In the genomic region with DNA sequence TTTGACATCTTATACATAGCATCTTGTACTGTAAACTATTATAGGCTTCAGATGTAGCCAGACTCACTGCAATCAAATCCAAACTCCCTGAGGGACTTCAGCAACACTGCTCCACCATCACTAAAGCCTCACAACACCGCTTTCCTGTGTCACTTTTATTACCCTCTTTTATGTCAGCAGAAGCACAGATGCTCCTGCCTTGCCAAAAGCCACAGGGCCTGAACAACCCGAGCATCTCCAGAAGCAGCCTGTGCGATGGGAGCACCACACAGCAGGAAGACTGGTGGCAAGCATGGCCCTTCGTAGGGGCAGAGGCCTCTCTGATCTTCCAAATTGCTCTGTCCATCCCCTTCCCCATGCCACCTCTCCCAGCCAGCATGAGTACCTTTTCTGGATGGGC, we compare ENCODE assay signal across 13 cellular contexts. TPM values are rescaled to one million over a fixed set of nuclear protein-coding genes. Genes with fewer than 3 reads are reported as not detected.
DNase-seq lines count a peak whose midpoint lies in the region; ATAC-seq and TF ChIP-seq lines count a peak whose summit lies in the region.
"Had no signal": no experiment of that assay in that cellular context is flagged by ENCODE, and none has a peak within 500 bp of the region (broad histone marks: within the 10 kb centered on the region; RNA-seq: fewer than 3 reads in every experiment).

No MANE protein-coding gene starts in this region.

- H3F3A ChIP-seq in GM23338 (replicated peaks; ENCODE audit: low read depth), result no peaks in the 10 kb centered on the region

- TF ChIP-seq CTCF in HFFc6 (IDR thresholded peaks at IDR 0.05) (no peak), progenitor cell of endocrine pancreas (IDR thresholded peaks at IDR 0.05; ENCODE audit: unreplicated experiment) (no peak), GM23338 (conservative IDR thresholded peaks at IDR 0.05; ENCODE audit: low read depth in 2 of 2) (no peak)

- no peak for DNase-seq in T-helper 2 cell treated with Interferon-gamma antibody and Interleukin-4, amounts not matched to agents 5 μg/mL and 100 μg/mL, for 36 hours (ENCODE audit: low spot score)
- DNase-seq in T-helper 2 cell, result no peak
- DNase-seq in HFFc6, result no peak
- DNase-seq in activated naive CD4-positive, alpha-beta T cell treated with anti-CD3 and anti-CD28 coated beads, Interleukin-2, amount 50 U/mL, for 72 hours (ENCODE audit: low spot score in 2 of 2), result no peak
- no peak for DNase-seq in progenitor cell of endocrine pancreas (ENCODE audit: low spot score, unreplicated experiment)
- DNase-seq in G401 (ENCODE audit: low spot score), result no peak
- no peak for DNase-seq in GM23338 (ENCODE audit: low spot score)
- DNase-seq: amniotic stem cell; NCI-H1048; ovary; stimulated activated CD4-positive, alpha-beta T cell treated with anti-CD3 and anti-CD28 coated beads, Interleukin-4, amount 100 ng/mL, for 4 hours had no signal

- H3K4me1 Mint-ChIP-seq in T-helper 2 cell treated with Interferon-gamma antibody and Interleukin-4, amounts not matched to agents 5 μg/mL and 100 μg/mL, for 36 hours (ENCODE audit: low read depth), result peaks cover 42% of the 10 kb centered on the region
- peaks cover 27% of the 10 kb centered on the region for H3K4me1 Mint-ChIP-seq in HFFc6 (ENCODE audit: low read depth)
- H3K4me1 Mint-ChIP-seq in progenitor cell of endocrine pancreas (ENCODE audit: low read depth), result peaks cover 24% of the 10 kb centered on the region
- peaks cover 24% of the 10 kb centered on the region for H3K4me1 Mint-ChIP-seq in GM23338

- H3K4me3 Mint-ChIP-seq in T-helper 2 cell treated with Interferon-gamma antibody and Interleukin-4, amounts not matched to agents 5 μg/mL and 100 μg/mL, for 36 hours, result no peak overlapping the region
- H3K4me3 Mint-ChIP-seq in HFFc6, result no peak overlapping the region
- H3K4me3 Mint-ChIP-seq in progenitor cell of endocrine pancreas (ENCODE audit: low read depth), result no peak overlapping the region
- H3K4me3 Mint-ChIP-seq in GM23338, result no peak overlapping the region
- H3K4me3 Mint-ChIP-seq: type B pancreatic cell had no signal

- H3K27ac ChIP-seq in GM23338 (ENCODE audit: low read depth), result no peak overlapping the region
- H3K27ac ChIP-seq: ovary had no signal

- peaks cover 81% of the 10 kb centered on the region for H3K36me3 Mint-ChIP-seq in T-helper 2 cell treated with Interferon-gamma antibody and Interleukin-4, amounts not matched to agents 5 μg/mL and 100 μg/mL, for 36 hours (ENCODE audit: low read depth)
- H3K36me3 Mint-ChIP-seq in HFFc6 (ENCODE audit: low read depth), result peaks cover 38% of the 10 kb centered on the region
- H3K36me3 Mint-ChIP-seq in activated naive CD4-positive, alpha-beta T cell treated with anti-CD3 and anti-CD28 coated beads, Interleukin-2, amount 50 U/mL, for 72 hours, result peaks cover 47 to 75% of the 10 kb centered on the region in 2 donors
- H3K36me3 Mint-ChIP-seq in progenitor cell of endocrine pancreas (ENCODE audit: insufficient read depth), result peaks cover 35% of the 10 kb centered on the region
- peaks cover 51% of the 10 kb centered on the region for H3K36me3 Mint-ChIP-seq in GM23338 (ENCODE audit: low read depth)

- no peak overlapping the region for H3K4me2 ChIP-seq in GM23338

- H2AFZ ChIP-seq in GM23338, result no peak overlapping the region

- in situ Hi-C loops in G401 (cut with HindIII; ENCODE audit: low sequenced_read_pairs), result no loop called here

- peak; percentile 5 to 13 for ATAC-seq in activated naive CD4-positive, alpha-beta T cell treated with anti-CD3 and anti-CD28 coated beads, Interleukin-2, amount 50 U/mL, for 72 hours
- ATAC-seq in GM18517 (IDR thresholded peaks at IDR 0.05; ENCODE audit: unreplicated experiment) (no peak), GM23338 (no peak)

- no peaks in the 10 kb centered on the region for H3K27me3 Mint-ChIP-seq in T-helper 2 cell treated with Interferon-gamma antibody and Interleukin-4, amounts not matched to agents 5 μg/mL and 100 μg/mL, for 36 hours (ENCODE audit: low read depth)
- H3K27me3 Mint-ChIP-seq in HFFc6 (ENCODE audit: insufficient read depth), result no peaks in the 10 kb centered on the region
- no peaks in the 10 kb centered on the region for H3K27me3 Mint-ChIP-seq in progenitor cell of endocrine pancreas
- H3K27me3 Mint-ChIP-seq in GM23338 (ENCODE audit: insufficient read depth, low read depth, poor library complexity), result peaks cover 7% of the 10 kb centered on the region
- H3K27me3 Mint-ChIP-seq: type B pancreatic cell had no signal

- peaks cover 12% of the 10 kb centered on the region; the same call in 1 of the 2 replicates for H3K4me1 ChIP-seq in GM23338 (ENCODE audit: insufficient read depth)

- 0 out of 2 replicates have a peak, but pooled peaks cover 2% of the 10 kb centered on the region for H4K20me1 ChIP-seq in GM23338 (replicated peaks; ENCODE audit: insufficient read depth)

- H3K9me3 Mint-ChIP-seq in T-helper 2 cell treated with Interferon-gamma antibody and Interleukin-4, amounts not matched to agents 5 μg/mL and 100 μg/mL, for 36 hours, result peaks cover 31% of the 10 kb centered on the region
- H3K9me3 Mint-ChIP-seq in HFFc6, result peaks cover 24% of the 10 kb centered on the region
- H3K9me3 Mint-ChIP-seq in activated naive CD4-positive, alpha-beta T cell treated with anti-CD3 and anti-CD28 coated beads, Interleukin-2, amount 50 U/mL, for 72 hours, result peaks cover 23% of the 10 kb centered on the region in 2 donors
- peaks cover 16% of the 10 kb centered on the region for H3K9me3 Mint-ChIP-seq in progenitor cell of endocrine pancreas (ENCODE audit: low read depth)
- H3K9me3 Mint-ChIP-seq in GM23338, result peaks cover 36% of the 10 kb centered on the region

- H3K36me3 ChIP-seq in GM23338 (ENCODE audit: insufficient read depth), result 0 out of 2 replicates have a peak, but pooled peaks cover 12% of the 10 kb centered on the region
- H3K36me3 ChIP-seq: ovary had no signal

- H3K27ac Mint-ChIP-seq in T-helper 2 cell treated with Interferon-gamma antibody and Interleukin-4, amounts not matched to agents 5 μg/mL and 100 μg/mL, for 36 hours, result peak overlapping the region; percentile 0
- peak overlapping the region; percentile 2; the same call in 1 of the 2 replicates for H3K27ac Mint-ChIP-seq in HFFc6
- peak overlapping the region; percentile 95 to 96 for H3K27ac Mint-ChIP-seq in activated naive CD4-positive, alpha-beta T cell treated with anti-CD3 and anti-CD28 coated beads, Interleukin-2, amount 50 U/mL, for 72 hours
- peak overlapping the region; percentile 21 for H3K27ac Mint-ChIP-seq in progenitor cell of endocrine pancreas
- no peak overlapping the region for H3K27ac Mint-ChIP-seq in GM23338
- H3K27ac Mint-ChIP-seq: type B pancreatic cell had no signal

- H3K27me3 ChIP-seq in GM23338 (ENCODE audit: insufficient read depth), result no peaks in the 10 kb centered on the region
- H3K27me3 ChIP-seq: ovary had no signal

- H3K79me2 ChIP-seq in GM23338 (replicated peaks; ENCODE audit: insufficient read depth), result peaks cover 16% of the 10 kb centered on the region

- H3K4me3 ChIP-seq in GM23338, result no peak overlapping the region
- H3K4me3 ChIP-seq: ovary had no signal

- H3K9me2 ChIP-seq in GM23338 (ENCODE audit: insufficient read depth), result no peaks in the 10 kb centered on the region

TF ChIP-seq in GM23338, 12 proteins besides CTCF, POLR2A, EP300 and RAD21:
- no peak for TF ChIP-seq EZH2 (IDR thresholded peaks at IDR 0.05; ENCODE audit: low read depth, unreplicated experiment)
- no peak for TF ChIP-seq POLR2AphosphoS5 (IDR thresholded peaks at IDR 0.05; ENCODE audit: low read depth)
- TF ChIP-seq JUNB (IDR thresholded peaks at IDR 0.05; ENCODE audit: unreplicated experiment), result no peak

RNA-seq across cellular contexts. Expression of gene TMEM123, which starts 22.9 kb away (rescaled TPM):
- 100 to 1,000 TPM; 128 to 197 (median 161) TPM for total RNA-seq in HFFc6 (2021; fragmentation: NEBNext Ultra II Directional; extraction: Animal tissue kit (Norgen Biotek cat#: 25700))
- 100 to 1,000 TPM; 193 to 330 TPM for total RNA-seq in activated naive CD4-positive, alpha-beta T cell treated with anti-CD3 and anti-CD28 coated beads, Interleukin-2, amount 50 U/mL, for 72 hours
- 243 and 248 TPM in 2 replicates for total RNA-seq in progenitor cell of endocrine pancreas
- 78.0 and 104 TPM in 2 replicates for total RNA-seq in G401 (2014; rRNA removed; shearing (Covaris generic))
- 61.0 and 63.0 TPM in 2 replicates for total RNA-seq in GM23338 (2014; rRNA removed; shearing (Covaris generic))
- polyA plus RNA-seq in GM23338 (2016; fragmentation: Nextera tagmentation; extraction: Ambion mirVana), result 37.6 and 44.1 TPM in 2 replicates

Comparison
In these comparisons a context has a peak if more than half of its experiments do, and no peak if none do; other contexts are left out.
1. ATAC-seq: peak in activated naive CD4-positive, alpha-beta T cell treated with anti-CD3 and anti-CD28 coated beads, Interleukin-2, amount 50 U/mL, for 72 hours (2 of 2); none in GM18517 (single experiment) and GM23338 (single experiment).